13 cellular contexts compared by ENCODE assay signal in the genomic region with DNA sequence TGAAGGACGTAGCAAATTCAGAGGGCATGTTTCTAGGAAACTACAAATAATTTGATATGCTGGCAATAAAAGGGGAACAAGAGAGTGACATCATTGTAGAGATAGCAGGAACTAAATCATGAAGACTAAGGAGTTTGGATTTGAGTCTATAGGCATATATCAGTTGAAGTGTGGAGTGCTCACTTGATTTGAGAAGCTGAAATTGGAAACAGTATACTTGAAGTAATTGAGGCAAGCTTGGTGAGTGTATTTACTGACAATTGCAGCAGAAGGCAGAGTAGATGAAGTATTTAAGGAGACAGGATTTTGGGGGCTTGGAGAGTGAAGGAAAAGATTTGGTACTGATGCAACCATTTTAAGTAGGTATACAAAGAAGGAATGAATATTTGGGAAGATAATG. TPM values are rescaled to one million over a fixed set of nuclear protein-coding genes. Genes with fewer than 3 reads are reported as not detected.
DNase-seq lines count a peak whose midpoint lies in the region; ATAC-seq and TF ChIP-seq lines count a peak whose summit lies in the region.
"Had no signal": no experiment of that assay in that cellular context is flagged by ENCODE, and none has a peak within 500 bp of the region (broad histone marks: within the 10 kb centered on the region; RNA-seq: fewer than 3 reads in every experiment).

No MANE protein-coding gene starts in this region.

- H3K4me3 ChIP-seq in PC-3 (ENCODE audit: low read length), result no peak overlapping the region
- H3K4me3 ChIP-seq in fibroblast of pulmonary artery (replicated peaks; ENCODE audit: low read depth, low read length), result no peak overlapping the region
- no peak overlapping the region for H3K4me3 ChIP-seq in colonic mucosa
- no peak overlapping the region for H3K4me3 ChIP-seq in right cardiac atrium (ENCODE audit: low read length)
- H3K4me3 ChIP-seq: suprapubic skin had no signal

- 79% methylated on average over 1 of the region's 1 CpG for WGBS in right cardiac atrium

- intact Hi-C loops in PC-3 (cut with micrococcal nuclease) (loop anchor here (10.0 kb wide), 2 partner anchors 77 to 187 kb away; partner anchors contain the start of gene RLF), colonic mucosa (cut with DNase I) (no loop called here), right cardiac atrium (cut with DNase I) (no loop called here)

- H3F3A ChIP-seq in PC-3 (ENCODE audit: low read length, unreplicated experiment), result peaks cover 8% of the 10 kb centered on the region

- no peaks in the 10 kb centered on the region for H3K9me2 ChIP-seq in PC-3 (replicated peaks; ENCODE audit: low read length)

- peak; percentile 25 for ATAC-seq in GM21723 (IDR thresholded peaks at IDR 0.05; ENCODE audit: unreplicated experiment)
- peak; percentile 4 for ATAC-seq in PC-3
- no peak for ATAC-seq in right cardiac atrium

- H3K4me2 ChIP-seq in PC-3 (ENCODE audit: low read length), result peak overlapping the region; percentile 29

- H3K4me1 ChIP-seq in PC-3 (ENCODE audit: insufficient read depth, low read length), result peaks cover 42% of the 10 kb centered on the region
- no peaks in the 10 kb centered on the region for H3K4me1 ChIP-seq in colonic mucosa
- H3K4me1 ChIP-seq in right cardiac atrium (ENCODE audit: control insufficient read depth, insufficient read depth, low read length), result peaks cover 2% of the 10 kb centered on the region
- H3K4me1 ChIP-seq: suprapubic skin had no signal

- H2AFZ ChIP-seq in PC-3 (ENCODE audit: low read length), result no peak overlapping the region

- no peaks in the 10 kb centered on the region for H3K27me3 ChIP-seq in PC-3 (ENCODE audit: low read length)
- no peaks in the 10 kb centered on the region for H3K27me3 ChIP-seq in colonic mucosa
- H3K27me3 ChIP-seq in right cardiac atrium (ENCODE audit: control insufficient read depth, insufficient read depth), result no peaks in the 10 kb centered on the region
- H3K27me3 ChIP-seq: suprapubic skin had no signal

- H3K9me3 ChIP-seq in PC-3 (ENCODE audit: low read length) (no peaks in the 10 kb centered on the region), colonic mucosa (no peaks in the 10 kb centered on the region), right cardiac atrium (ENCODE audit: control insufficient read depth, low read length) (no peaks in the 10 kb centered on the region)
- H3K9me3 ChIP-seq: suprapubic skin had no signal

- DNase-seq in GM03348 (ENCODE audit: low spot score) (peak; percentile 4), PC-3 (no peak), fibroblast of pulmonary artery (ENCODE audit: low read depth) (peak; percentile 14), dedifferentiated amniotic fluid mesenchymal stem cell (ENCODE audit: extremely low spot score) (no peak), NCI-H187 (lab: John Stamatoyannopoulos, UW) (no peak), colonic mucosa (no peak), right cardiac atrium (no peak)
- DNase-seq: erythroblast, GOT3, MM.1S had no signal

- CTCF ChIA-PET in PC-3 (lab: Charles Lee), result interaction anchor here (1.2 kb wide), 1 partner anchor 197 kb away, joined by 4 read pairs; no protein-coding TSS in a partner anchor

- H3K9ac ChIP-seq in PC-3 (ENCODE audit: low read length) (no peak overlapping the region), colonic mucosa (ENCODE audit: low read depth in 2 of 2, low read length in 2 of 2) (no peak overlapping the region)

- TF ChIP-seq CTCF in PC-3 (conservative IDR thresholded peaks at IDR 0.05; ENCODE audit: low read depth, low read length), result no peak
- TF ChIP-seq CTCF in fibroblast of pulmonary artery (IDR thresholded peaks at IDR 0.05; ENCODE audit: low read length, missing control alignments), result no peak
- TF ChIP-seq CTCF in colonic mucosa (IDR thresholded peaks at IDR 0.05), result no peak

- BruUV-seq in PC-3 (replicated peaks; lab: Mats Ljungman, UMichigan), result no TSS peak

- H3K27ac ChIP-seq in PC-3 (ENCODE audit: low read length) (peak overlapping the region; percentile 43), colonic mucosa (no peak overlapping the region), right cardiac atrium (ENCODE audit: low read length) (no peak overlapping the region)
- H3K27ac ChIP-seq: suprapubic skin had no signal

- peaks cover 5% of the 10 kb centered on the region; the same call in 1 of the 2 replicates for H3K79me2 ChIP-seq in PC-3 (ENCODE audit: low read length)

- POLR2A ChIA-PET in PC-3 (lab: Charles Lee; ENCODE audit: unreplicated experiment), result interaction anchor here (0.7 to 1.0 kb wide), 2 partner anchors 17 to 26 kb away, joined by 3 to 7 read pairs; partner anchors contain the start of gene ZMPSTE24

- no peaks in the 10 kb centered on the region for H4K20me1 ChIP-seq in PC-3 (ENCODE audit: low read length)

- H3K36me3 ChIP-seq in PC-3 (ENCODE audit: low read depth, low read length), result peaks cover 29% of the 10 kb centered on the region
- H3K36me3 ChIP-seq in colonic mucosa, result peaks cover 12% of the 10 kb centered on the region

RNA-seq across cellular contexts. Expression of gene TMCO2, which starts 6.4 kb away (rescaled TPM):
- not detected in 2 replicates for total RNA-seq in PC-3 (2014; rRNA removed)
- total RNA-seq in colonic mucosa, result not detected
- not detected for total RNA-seq in right cardiac atrium
- not detected for polyA plus RNA-seq in right cardiac atrium
- total RNA-seq: lower leg skin, suprapubic skin had no signal

RNA-seq across cellular contexts. Expression of gene ZMPSTE24, which starts 16.7 kb away (rescaled TPM):
- total RNA-seq in PC-3 (2014; rRNA removed) (68.7 and 76.1 TPM in 2 replicates), colonic mucosa (10 to 100 TPM; 49.7 to 62.8 TPM), right cardiac atrium (10 to 100 TPM; 29.0 to 43.4 (median 34.7) TPM)
- 23.5 TPM for polyA plus RNA-seq in right cardiac atrium

Comparison
In these comparisons a context has a peak if more than half of its experiments do, and no peak if none do; other contexts are left out.
1. DNase-seq: peak in GM03348 (single experiment) and fibroblast of pulmonary artery (single experiment); none in PC-3 (single experiment), dedifferentiated amniotic fluid mesenchymal stem cell (single experiment), NCI-H187 (0 of 2), colonic mucosa (single experiment) and right cardiac atrium (0 of 3).
2. ATAC-seq: peak in GM21723 (single experiment) and PC-3 (single experiment); none in right cardiac atrium (0 of 2).